1 cellular context compared by ENCODE assay signal in the genomic region with DNA sequence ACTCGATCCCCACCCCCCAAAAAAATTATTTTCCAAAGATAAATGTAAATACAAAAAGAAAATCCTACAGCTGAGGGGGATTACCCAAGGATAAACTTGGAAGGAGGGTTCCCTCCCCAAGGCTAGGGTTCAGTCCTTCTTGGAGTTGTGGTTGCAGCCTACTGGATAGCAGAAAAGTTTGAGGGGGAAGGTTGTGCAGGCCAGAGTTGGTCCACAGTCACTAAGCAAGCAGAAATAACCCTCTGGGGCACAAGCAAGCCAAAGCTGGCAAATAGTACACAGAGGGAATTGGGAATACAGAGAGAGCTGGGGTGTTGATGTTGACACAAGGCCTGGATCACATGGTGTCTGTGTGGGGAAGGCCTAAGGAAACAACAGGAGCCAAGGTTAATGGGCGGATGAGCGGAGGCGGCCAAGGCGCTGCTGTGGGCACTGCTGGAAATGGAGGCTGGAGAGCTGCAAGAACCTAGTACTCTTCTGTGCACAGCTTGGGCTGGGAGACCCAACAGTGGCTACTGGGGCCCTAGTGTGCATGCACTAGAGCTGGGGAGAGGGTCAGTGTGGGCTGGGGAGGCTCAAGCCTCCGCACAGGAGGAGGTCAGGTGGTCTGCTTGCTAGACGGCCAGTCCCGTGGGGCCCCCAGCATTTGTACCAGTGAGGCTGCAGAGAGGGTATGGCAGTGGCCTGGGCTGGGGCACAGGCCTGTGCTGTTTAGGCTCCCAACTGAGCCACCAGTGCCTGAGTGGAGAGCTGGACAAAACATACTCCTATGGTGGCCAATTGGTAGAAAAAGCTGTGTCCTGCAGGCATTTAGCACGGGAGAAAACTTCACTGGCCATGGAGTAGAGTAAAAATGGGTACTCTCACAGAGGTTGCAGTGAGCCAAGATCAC.
A peak's percentile ranks its signal among the peaks of the same experiment; 100 is the strongest.
TF ChIP-seq lines count a peak whose summit lies in the region.

No MANE protein-coding gene starts in this region.

TF ChIP-seq in HepG2, 621 proteins besides CTCF, POLR2A, EP300 and RAD21 (continued from another document and continues in another):
- TF ChIP-seq, protein P1, sequence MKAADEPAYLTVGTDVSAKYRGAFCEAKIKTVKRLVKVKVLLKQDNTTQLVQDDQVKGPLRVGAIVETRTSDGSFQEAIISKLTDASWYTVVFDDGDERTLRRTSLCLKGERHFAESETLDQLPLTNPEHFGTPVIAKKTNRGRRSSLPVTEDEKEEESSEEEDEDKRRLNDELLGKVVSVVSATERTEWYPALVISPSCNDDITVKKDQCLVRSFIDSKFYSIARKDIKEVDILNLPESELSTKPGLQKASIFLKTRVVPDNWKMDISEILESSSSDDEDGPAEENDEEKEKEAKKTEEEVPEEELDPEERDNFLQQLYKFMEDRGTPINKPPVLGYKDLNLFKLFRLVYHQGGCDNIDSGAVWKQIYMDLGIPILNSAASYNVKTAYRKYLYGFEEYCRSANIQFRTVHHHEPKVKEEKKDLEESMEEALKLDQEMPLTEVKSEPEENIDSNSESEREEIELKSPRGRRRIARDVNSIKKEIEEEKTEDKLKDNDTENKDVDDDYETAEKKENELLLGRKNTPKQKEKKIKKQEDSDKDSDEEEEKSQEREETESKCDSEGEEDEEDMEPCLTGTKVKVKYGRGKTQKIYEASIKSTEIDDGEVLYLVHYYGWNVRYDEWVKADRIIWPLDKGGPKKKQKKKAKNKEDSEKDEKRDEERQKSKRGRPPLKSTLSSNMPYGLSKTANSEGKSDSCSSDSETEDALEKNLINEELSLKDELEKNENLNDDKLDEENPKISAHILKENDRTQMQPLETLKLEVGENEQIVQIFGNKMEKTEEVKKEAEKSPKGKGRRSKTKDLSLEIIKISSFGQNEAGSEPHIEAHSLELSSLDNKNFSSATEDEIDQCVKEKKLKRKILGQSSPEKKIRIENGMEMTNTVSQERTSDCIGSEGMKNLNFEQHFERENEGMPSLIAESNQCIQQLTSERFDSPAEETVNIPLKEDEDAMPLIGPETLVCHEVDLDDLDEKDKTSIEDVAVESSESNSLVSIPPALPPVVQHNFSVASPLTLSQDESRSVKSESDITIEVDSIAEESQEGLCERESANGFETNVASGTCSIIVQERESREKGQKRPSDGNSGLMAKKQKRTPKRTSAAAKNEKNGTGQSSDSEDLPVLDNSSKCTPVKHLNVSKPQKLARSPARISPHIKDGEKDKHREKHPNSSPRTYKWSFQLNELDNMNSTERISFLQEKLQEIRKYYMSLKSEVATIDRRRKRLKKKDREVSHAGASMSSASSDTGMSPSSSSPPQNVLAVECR (CRISPR knock-in tag; IDR thresholded peaks at IDR 0.05; ENCODE audit: borderline replicate concordance): peak; percentile 85
- TF ChIP-seq, protein P2, sequence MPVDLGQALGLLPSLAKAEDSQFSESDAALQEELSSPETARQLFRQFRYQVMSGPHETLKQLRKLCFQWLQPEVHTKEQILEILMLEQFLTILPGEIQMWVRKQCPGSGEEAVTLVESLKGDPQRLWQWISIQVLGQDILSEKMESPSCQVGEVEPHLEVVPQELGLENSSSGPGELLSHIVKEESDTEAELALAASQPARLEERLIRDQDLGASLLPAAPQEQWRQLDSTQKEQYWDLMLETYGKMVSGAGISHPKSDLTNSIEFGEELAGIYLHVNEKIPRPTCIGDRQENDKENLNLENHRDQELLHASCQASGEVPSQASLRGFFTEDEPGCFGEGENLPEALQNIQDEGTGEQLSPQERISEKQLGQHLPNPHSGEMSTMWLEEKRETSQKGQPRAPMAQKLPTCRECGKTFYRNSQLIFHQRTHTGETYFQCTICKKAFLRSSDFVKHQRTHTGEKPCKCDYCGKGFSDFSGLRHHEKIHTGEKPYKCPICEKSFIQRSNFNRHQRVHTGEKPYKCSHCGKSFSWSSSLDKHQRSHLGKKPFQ (CRISPR knock-in tag; IDR thresholded peaks at IDR 0.05; ENCODE audit: insufficient replicate concordance): peak; percentile 46
- TF ChIP-seq ZNF446 (CRISPR knock-in tag; IDR thresholded peaks at IDR 0.05): no peak
- TF ChIP-seq NFKBIZ (CRISPR knock-in tag; IDR thresholded peaks at IDR 0.05): peak; percentile 88; the same call in 1 of the 2 replicates
- TF ChIP-seq EEA1 (CRISPR knock-in tag; IDR thresholded peaks at IDR 0.05; ENCODE audit: borderline replicate concordance): peak; percentile 34; the same call in 1 of the 2 replicates
- peak; percentile 92; the same call in 1 of the 3 replicates for TF ChIP-seq MXI1 (IDR thresholded peaks at IDR 0.05; ENCODE audit: borderline replicate concordance, low read depth, low read length)
- TF ChIP-seq MEIS2 (CRISPR knock-in tag; IDR thresholded peaks at IDR 0.05): peak; percentile 87
- TF ChIP-seq, protein P3, sequence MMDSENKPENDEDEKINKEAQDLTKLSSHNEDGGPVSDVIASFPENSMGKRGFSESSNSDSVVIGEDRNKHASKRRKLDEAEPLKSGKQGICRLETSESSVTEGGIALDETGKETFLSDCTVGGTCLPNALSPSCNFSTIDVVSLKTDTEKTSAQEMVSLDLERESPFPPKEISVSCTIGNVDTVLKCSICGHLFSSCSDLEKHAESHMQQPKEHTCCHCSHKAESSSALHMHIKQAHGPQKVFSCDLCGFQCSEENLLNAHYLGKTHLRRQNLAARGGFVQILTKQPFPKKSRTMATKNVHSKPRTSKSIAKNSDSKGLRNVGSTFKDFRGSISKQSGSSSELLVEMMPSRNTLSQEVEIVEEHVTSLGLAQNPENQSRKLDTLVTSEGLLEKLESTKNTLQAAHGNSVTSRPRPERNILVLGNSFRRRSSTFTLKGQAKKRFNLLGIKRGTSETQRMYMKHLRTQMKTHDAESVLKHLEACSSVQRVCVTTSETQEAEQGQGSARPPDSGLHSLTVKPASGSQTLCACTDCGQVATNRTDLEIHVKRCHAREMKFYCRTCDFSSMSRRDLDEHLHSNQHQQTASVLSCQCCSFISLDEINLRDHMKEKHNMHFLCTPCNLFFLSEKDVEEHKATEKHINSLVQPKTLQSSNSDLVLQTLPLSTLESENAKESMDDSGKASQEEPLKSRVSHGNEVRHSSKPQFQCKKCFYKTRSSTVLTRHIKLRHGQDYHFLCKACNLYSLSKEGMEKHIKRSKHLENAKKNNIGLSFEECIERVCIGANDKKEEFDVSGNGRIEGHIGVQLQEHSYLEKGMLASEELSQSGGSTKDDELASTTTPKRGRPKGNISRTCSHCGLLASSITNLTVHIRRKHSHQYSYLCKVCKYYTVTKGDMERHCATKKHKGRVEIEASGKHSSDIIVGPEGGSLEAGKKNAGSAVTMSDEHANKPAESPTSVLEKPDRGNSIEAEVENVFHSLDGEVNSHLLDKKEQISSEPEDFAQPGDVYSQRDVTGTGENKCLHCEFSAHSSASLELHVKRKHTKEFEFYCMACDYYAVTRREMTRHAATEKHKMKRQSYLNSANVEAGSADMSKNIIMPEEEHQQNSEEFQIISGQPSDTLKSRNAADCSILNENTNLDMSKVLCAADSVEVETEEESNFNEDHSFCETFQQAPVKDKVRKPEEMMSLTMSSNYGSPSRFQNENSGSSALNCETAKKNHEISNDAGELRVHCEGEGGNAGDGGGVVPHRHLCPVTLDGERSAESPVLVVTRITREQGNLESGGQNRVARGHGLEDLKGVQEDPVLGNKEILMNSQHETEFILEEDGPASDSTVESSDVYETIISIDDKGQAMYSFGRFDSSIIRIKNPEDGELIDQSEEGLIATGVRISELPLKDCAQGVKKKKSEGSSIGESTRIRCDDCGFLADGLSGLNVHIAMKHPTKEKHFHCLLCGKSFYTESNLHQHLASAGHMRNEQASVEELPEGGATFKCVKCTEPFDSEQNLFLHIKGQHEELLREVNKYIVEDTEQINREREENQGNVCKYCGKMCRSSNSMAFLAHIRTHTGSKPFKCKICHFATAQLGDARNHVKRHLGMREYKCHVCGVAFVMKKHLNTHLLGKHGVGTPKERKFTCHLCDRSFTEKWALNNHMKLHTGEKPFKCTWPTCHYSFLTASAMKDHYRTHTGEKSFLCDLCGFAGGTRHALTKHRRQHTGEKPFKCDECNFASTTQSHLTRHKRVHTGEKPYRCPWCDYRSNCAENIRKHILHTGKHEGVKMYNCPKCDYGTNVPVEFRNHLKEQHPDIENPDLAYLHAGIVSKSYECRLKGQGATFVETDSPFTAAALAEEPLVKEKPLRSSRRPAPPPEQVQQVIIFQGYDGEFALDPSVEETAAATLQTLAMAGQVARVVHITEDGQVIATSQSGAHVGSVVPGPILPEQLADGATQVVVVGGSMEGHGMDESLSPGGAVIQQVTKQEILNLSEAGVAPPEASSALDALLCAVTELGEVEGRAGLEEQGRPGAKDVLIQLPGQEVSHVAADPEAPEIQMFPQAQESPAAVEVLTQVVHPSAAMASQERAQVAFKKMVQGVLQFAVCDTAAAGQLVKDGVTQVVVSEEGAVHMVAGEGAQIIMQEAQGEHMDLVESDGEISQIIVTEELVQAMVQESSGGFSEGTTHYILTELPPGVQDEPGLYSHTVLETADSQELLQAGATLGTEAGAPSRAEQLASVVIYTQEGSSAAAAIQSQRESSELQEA (CRISPR knock-in tag; IDR thresholded peaks at IDR 0.05; ENCODE audit: not compliant biosample characterization): peak; percentile 60
- TF ChIP-seq, protein P4, sequence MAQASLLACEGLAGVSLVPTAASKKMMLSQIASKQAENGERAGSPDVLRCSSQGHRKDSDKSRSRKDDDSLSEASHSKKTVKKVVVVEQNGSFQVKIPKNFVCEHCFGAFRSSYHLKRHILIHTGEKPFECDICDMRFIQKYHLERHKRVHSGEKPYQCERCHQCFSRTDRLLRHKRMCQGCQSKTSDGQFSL (CRISPR knock-in tag; IDR thresholded peaks at IDR 0.05): 0 out of 2 replicates have a peak, but pooled peaks have one; percentile 20
- peak; percentile 83 for TF ChIP-seq ZNF317 (CRISPR knock-in tag; IDR thresholded peaks at IDR 0.05)
- TF ChIP-seq, protein P5, sequence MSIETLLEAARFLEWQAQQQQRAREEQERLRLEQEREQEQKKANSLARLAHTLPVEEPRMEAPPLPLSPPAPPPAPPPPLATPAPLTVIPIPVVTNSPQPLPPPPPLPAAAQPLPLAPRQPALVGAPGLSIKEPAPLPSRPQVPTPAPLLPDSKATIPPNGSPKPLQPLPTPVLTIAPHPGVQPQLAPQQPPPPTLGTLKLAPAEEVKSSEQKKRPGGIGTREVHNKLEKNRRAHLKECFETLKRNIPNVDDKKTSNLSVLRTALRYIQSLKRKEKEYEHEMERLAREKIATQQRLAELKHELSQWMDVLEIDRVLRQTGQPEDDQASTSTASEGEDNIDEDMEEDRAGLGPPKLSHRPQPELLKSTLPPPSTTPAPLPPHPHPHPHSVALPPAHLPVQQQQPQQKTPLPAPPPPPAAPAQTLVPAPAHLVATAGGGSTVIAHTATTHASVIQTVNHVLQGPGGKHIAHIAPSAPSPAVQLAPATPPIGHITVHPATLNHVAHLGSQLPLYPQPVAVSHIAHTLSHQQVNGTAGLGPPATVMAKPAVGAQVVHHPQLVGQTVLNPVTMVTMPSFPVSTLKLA (IDR thresholded peaks at IDR 0.05): peak; percentile 73; the same call in 1 of the 2 replicates
- TF ChIP-seq SAP130 (CRISPR knock-in tag; IDR thresholded peaks at IDR 0.05; ENCODE audit: low read depth): peak; percentile 96
- peak; percentile 92 for TF ChIP-seq SPEN (CRISPR knock-in tag; IDR thresholded peaks at IDR 0.05; ENCODE audit: low read depth)
- TF ChIP-seq ZNF510 (CRISPR knock-in tag; IDR thresholded peaks at IDR 0.05; ENCODE audit: low read depth): peak; percentile 78
- TF ChIP-seq, protein P6, sequence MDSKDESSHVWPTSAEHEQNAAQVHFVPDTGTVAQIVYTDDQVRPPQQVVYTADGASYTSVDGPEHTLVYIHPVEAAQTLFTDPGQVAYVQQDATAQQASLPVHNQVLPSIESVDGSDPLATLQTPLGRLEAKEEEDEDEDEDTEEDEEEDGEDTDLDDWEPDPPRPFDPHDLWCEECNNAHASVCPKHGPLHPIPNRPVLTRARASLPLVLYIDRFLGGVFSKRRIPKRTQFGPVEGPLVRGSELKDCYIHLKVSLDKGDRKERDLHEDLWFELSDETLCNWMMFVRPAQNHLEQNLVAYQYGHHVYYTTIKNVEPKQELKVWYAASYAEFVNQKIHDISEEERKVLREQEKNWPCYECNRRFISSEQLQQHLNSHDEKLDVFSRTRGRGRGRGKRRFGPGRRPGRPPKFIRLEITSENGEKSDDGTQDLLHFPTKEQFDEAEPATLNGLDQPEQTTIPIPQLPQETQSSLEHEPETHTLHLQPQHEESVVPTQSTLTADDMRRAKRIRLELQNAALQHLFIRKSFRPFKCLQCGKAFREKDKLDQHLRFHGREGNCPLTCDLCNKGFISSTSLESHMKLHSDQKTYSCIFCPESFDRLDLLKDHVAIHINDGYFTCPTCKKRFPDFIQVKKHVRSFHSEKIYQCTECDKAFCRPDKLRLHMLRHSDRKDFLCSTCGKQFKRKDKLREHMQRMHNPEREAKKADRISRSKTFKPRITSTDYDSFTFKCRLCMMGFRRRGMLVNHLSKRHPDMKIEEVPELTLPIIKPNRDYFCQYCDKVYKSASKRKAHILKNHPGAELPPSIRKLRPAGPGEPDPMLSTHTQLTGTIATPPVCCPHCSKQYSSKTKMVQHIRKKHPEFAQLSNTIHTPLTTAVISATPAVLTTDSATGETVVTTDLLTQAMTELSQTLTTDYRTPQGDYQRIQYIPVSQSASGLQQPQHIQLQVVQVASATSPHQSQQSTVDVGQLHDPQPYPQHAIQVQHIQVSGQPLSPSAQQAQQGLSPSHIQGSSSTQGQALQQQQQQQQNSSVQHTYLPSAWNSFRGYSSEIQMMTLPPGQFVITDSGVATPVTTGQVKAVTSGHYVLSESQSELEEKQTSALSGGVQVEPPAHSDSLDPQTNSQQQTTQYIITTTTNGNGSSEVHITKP (CRISPR knock-in tag; IDR thresholded peaks at IDR 0.05; ENCODE audit: low read depth): peak; percentile 75; the same call in 1 of the 2 replicates
- peak; percentile 72 for TF ChIP-seq DMAP1 (CRISPR knock-in tag; IDR thresholded peaks at IDR 0.05)
- TF ChIP-seq ZNF788 (CRISPR knock-in tag; IDR thresholded peaks at IDR 0.05; ENCODE audit: borderline replicate concordance): peak; percentile 87; the same call in 1 of the 2 replicates
- peak; percentile 49; the same call in 1 of the 2 replicates for TF ChIP-seq ZNF773 (CRISPR knock-in tag; IDR thresholded peaks at IDR 0.05; ENCODE audit: borderline replicate concordance)
- TF ChIP-seq, protein P7, sequence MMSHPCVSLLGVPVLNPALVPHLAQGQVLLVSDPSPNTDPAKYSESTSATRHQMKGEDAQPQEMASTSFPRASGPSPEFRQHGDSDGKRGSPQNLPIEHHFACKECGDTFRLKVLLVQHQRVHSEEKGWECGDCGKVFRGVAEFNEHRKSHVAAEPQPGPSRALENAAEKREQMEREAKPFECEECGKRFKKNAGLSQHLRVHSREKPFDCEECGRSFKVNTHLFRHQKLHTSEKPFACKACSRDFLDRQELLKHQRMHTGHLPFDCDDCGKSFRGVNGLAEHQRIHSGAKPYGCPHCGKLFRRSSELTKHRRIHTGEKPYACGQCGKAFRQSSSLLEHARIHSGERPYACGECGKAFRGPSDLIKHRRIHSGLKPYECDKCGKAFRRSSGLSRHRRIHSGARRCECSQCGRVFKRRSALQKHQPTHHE (CRISPR knock-in tag; IDR thresholded peaks at IDR 0.05; ENCODE audit: borderline replicate concordance): peak; percentile 78; the same call in 1 of the 2 replicates
- TF ChIP-seq CBX5 (CRISPR knock-in tag; IDR thresholded peaks at IDR 0.05; ENCODE audit: borderline replicate concordance): peak; percentile 55; the same call in 1 of the 2 replicates
- TF ChIP-seq BORCS8-MEF2B (CRISPR knock-in tag; IDR thresholded peaks at IDR 0.05): peak; percentile 91; the same call in 1 of the 2 replicates
- peak; percentile 92 for TF ChIP-seq MIXL1 (CRISPR knock-in tag; IDR thresholded peaks at IDR 0.05)
